22 cellular contexts compared by ENCODE assay signal in genomic region chr1:19809044-19809750, GRCh38. TPM values are rescaled to one million over a fixed set of nuclear protein-coding genes. Genes with fewer than 3 reads are reported as not detected.
DNase-seq lines count a peak whose midpoint lies in the region; TF ChIP-seq lines count a peak whose summit lies in the region.
"Had no signal": no experiment of that assay in that cellular context is flagged by ENCODE, and none has a peak within 500 bp of the region (broad histone marks: within the 10 kb centered on the region; RNA-seq: fewer than 3 reads in every experiment).

No MANE protein-coding gene starts in this region.

- intact Hi-C loops in cardiac septum (cut with DNase I) = no loop called here

- no peaks in the 10 kb centered on the region for H3K4me1 Mint-ChIP-seq in endodermal cell
- H3K4me1 Mint-ChIP-seq: CD4-positive, CD25-positive, alpha-beta regulatory T cell had no signal

- WGBS in endodermal cell (ENCODE audit: insufficient coverage in 1 of 2, insufficient read length in 1 of 2), 2 experiments = 79 to 83% methylated on average over 9 to 13 of the region's 13 CpGs

- no peak overlapping the region for H3K4me3 Mint-ChIP-seq in endodermal cell
- H3K4me3 Mint-ChIP-seq: activated CD8-positive, alpha-beta T cell treated with anti-CD3 and anti-CD28 coated beads, Interleukin-2, amount 10 ng/mL, durations not matched to agents 7 days and 5 days; CD4-positive, CD25-positive, alpha-beta regulatory T cell had no signal

- H3K27ac Mint-ChIP-seq in endodermal cell = no peak overlapping the region
- H3K27ac Mint-ChIP-seq: activated CD8-positive, alpha-beta T cell treated with anti-CD3 and anti-CD28 coated beads, Interleukin-2, amount 10 ng/mL, durations not matched to agents 7 days and 5 days; CD4-positive, CD25-positive, alpha-beta regulatory T cell had no signal

- no peaks in the 10 kb centered on the region for H3K36me3 Mint-ChIP-seq in endodermal cell (ENCODE audit: low read depth)
- H3K36me3 Mint-ChIP-seq: CD4-positive, CD25-positive, alpha-beta regulatory T cell had no signal

- no peak overlapping the region for H3K4me3 ChIP-seq in endodermal cell (ENCODE audit: low read length)
- H3K4me3 ChIP-seq: breast epithelium had no signal

- peaks cover 4% of the 10 kb centered on the region for H3K27me3 Mint-ChIP-seq in endodermal cell (ENCODE audit: insufficient read depth)

- TF ChIP-seq CTCF in endodermal cell (conservative IDR thresholded peaks at IDR 0.05) = no peak

- H3K4me1 ChIP-seq in endodermal cell (ENCODE audit: control insufficient read depth, insufficient read depth, low read length) = no peaks in the 10 kb centered on the region
- H3K4me1 ChIP-seq: breast epithelium had no signal

- DNase-seq in ELR (ENCODE audit: low read depth) = peak; percentile 15
- peak; percentile 99 for DNase-seq in NCI-H2171 treated with DMSO at 0.1 percent for 48 hours (lab: John Stamatoyannopoulos, UW)
- DNase-seq in endodermal cell = peak; percentile 68
- peak; percentile 30 for DNase-seq in retina
- DNase-seq in cardiac septum (ENCODE audit: low spot score) = no peak
- DNase-seq in NCI-H1417 (lab: John Stamatoyannopoulos, UW) = no peak
- no peak for DNase-seq in HPDE6-E6E7 (ENCODE audit: extremely low spot score)
- DNase-seq: activated CD8-positive, alpha-beta T cell treated with anti-CD3 and anti-CD28 coated beads, Interleukin-2, amount 10 ng/mL, durations not matched to agents 7 days and 5 days; activated naive CD4-positive, alpha-beta T cell; CD4-positive, CD25-positive, alpha-beta regulatory T cell; DMS79; NCI-H1092 treated with DMSO at 0.1 percent for 48 hours; NCI-H2081; NCI-H526; right cardiac atrium; stimulated activated CD8-positive, alpha-beta memory T cell treated with anti-CD3 and anti-CD28 coated beads, Interleukin-4, amount 100 ng/mL, for 48 hours had no signal

- H3K27me3 ChIP-seq in endodermal cell (ENCODE audit: control insufficient read depth, insufficient read depth, low read length, poor library complexity, severe bottlenecking) = no peaks in the 10 kb centered on the region
- H3K27me3 ChIP-seq: breast epithelium had no signal

- H3K36me3 ChIP-seq in endodermal cell (ENCODE audit: control insufficient read depth, insufficient read depth, low read length) = no peaks in the 10 kb centered on the region
- H3K36me3 ChIP-seq: breast epithelium had no signal

- no peak overlapping the region for H3K27ac ChIP-seq in endodermal cell (ENCODE audit: low read depth, low read length)

- H3K9ac ChIP-seq in endodermal cell (ENCODE audit: extremely low read depth, low read length, poor library complexity, severe bottlenecking) = no peak overlapping the region

- H3K9me3 ChIP-seq in endodermal cell (ENCODE audit: control insufficient read depth, low read length) = no peaks in the 10 kb centered on the region
- H3K9me3 ChIP-seq: breast epithelium had no signal

- peaks cover 13% of the 10 kb centered on the region for H3K9me3 Mint-ChIP-seq in endodermal cell
- H3K9me3 Mint-ChIP-seq: CD4-positive, CD25-positive, alpha-beta regulatory T cell had no signal

RNA-seq across cellular contexts. Expression of gene RNF186, which starts 5.9 kb away (rescaled TPM):
- not detected for total RNA-seq in endodermal cell
- not detected for polyA plus RNA-seq in endodermal cell (2013, experiment 1 of 2)
- not detected for polyA plus RNA-seq in endodermal cell (2013, experiment 2 of 2)
- total RNA-seq in cardiac septum = not detected
- total RNA-seq: activated CD8-positive, alpha-beta T cell treated with anti-CD3 and anti-CD28 coated beads, Interleukin-2, amount 10 ng/mL, durations not matched to agents 7 days and 5 days; CD4-positive, CD25-positive, alpha-beta regulatory T cell; glomerular endothelial cell; kidney epithelial cell; myocyte; omental fat pad; right cardiac atrium; subcutaneous adipose tissue had no signal
- polyA plus RNA-seq: CD4-positive, CD25-positive, alpha-beta regulatory T cell; right cardiac atrium had no signal

RNA-seq across cellular contexts. Expression of gene TMCO4, which starts 9.5 kb away (rescaled TPM):
- 1 to 10 TPM; 6.2 to 6.6 TPM for total RNA-seq in endodermal cell
- 0.78 TPM for polyA plus RNA-seq in endodermal cell (2013, experiment 1 of 2)
- polyA plus RNA-seq in endodermal cell (2013, experiment 2 of 2) = 0.50 TPM
- total RNA-seq in cardiac septum = 9.3 TPM

Comparison
In these comparisons a context has a peak if more than half of its experiments do, and no peak if none do; other contexts are left out.
1. DNase-seq: peak in ELR (single experiment), NCI-H2171 treated with DMSO at 0.1 percent for 48 hours (single experiment), endodermal cell (single experiment) and retina (single experiment); none in cardiac septum (single experiment), NCI-H1417 (0 of 3) and HPDE6-E6E7 (single experiment).